In the genomic region with DNA sequence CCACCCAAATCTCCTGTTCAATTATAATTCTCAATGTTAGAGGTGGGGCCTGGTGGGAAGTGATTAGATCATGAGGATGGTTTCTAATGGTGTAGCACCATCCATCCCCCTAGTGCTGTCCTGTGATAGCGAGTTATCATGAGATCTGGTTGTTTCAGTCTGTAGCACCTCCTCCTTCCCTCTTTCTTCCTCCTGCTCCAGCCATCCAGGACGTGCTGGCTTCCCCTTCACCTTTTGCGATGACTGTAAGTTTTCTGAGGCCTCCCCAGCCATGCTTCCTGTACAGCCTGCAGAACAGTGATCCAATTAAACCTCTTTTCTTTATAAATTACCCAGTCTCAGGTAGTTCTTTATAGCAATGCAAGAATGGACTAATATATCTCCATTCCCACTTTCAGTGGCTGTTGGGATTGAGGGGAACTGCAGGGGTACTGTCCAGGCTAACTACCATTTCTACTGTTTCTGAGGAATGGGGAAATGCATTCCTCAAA, we compare ENCODE assay signal across 1 cellular context.
TF ChIP-seq lines count a peak whose summit lies in the region.

No MANE protein-coding gene starts in this region.

TF ChIP-seq in GM12878, 131 proteins besides CTCF, POLR2A, EP300 and RAD21:
- TF ChIP-seq E4F1 (IDR thresholded peaks at IDR 0.05; ENCODE audit: borderline replicate concordance, partially characterized antibody) (no peak), SMAD1 (IDR thresholded peaks at IDR 0.05; ENCODE audit: low read depth, partially characterized antibody) (no peak), RBBP5 (conservative IDR thresholded peaks at IDR 0.05) (no peak), PKNOX1 (IDR thresholded peaks at IDR 0.05) (no peak)
- TF ChIP-seq, protein P1, sequence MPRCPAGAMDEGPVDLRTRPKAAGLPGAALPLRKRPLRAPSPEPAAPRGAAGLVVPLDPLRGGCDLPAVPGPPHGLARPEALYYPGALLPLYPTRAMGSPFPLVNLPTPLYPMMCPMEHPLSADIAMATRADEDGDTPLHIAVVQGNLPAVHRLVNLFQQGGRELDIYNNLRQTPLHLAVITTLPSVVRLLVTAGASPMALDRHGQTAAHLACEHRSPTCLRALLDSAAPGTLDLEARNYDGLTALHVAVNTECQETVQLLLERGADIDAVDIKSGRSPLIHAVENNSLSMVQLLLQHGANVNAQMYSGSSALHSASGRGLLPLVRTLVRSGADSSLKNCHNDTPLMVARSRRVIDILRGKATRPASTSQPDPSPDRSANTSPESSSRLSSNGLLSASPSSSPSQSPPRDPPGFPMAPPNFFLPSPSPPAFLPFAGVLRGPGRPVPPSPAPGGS (IDR thresholded peaks at IDR 0.05; ENCODE audit: borderline replicate concordance, insufficient read depth, low read depth, low read length, poor library complexity, severe bottlenecking): peak; percentile 4
TF ChIP-seq in GM12878: peak in this region for 1.
